8 cellular contexts compared by ENCODE assay signal in genomic region chr11:75474878-75475766, GRCh38. TPM values are rescaled to one million over a fixed set of nuclear protein-coding genes. Genes with fewer than 3 reads are reported as not detected.
A peak's percentile ranks its signal among the peaks of the same experiment; 100 is the strongest.
DNase-seq lines count a peak whose midpoint lies in the region; ATAC-seq and TF ChIP-seq lines count a peak whose summit lies in the region.

No MANE protein-coding gene starts in this region.

- H4K20me1 ChIP-seq in Loucy (ENCODE audit: insufficient read depth, low read length, poor library complexity, severe bottlenecking), result no peaks in the 10 kb centered on the region

- H3K9ac ChIP-seq in Loucy (ENCODE audit: low read depth, low read length, poor library complexity, severe bottlenecking) (peak overlapping the region; percentile 56), subcutaneous abdominal adipose tissue (ENCODE audit: low read length in 5 of 5) (peak overlapping the region in 1 of 5 donors; percentile 6)

- H3K9me3 ChIP-seq in AG04450 (ENCODE audit: control insufficient read depth, insufficient read depth, low read length) (no peaks in the 10 kb centered on the region), Loucy (ENCODE audit: insufficient read depth, low read depth, low read length) (no peaks in the 10 kb centered on the region), subcutaneous abdominal adipose tissue (ENCODE audit: control insufficient read depth in 5 of 5, low read length in 5 of 5) (no peaks in the 10 kb centered on the region)

- H3K4me3 Mint-ChIP-seq in naive thymus-derived CD8-positive, alpha-beta T cell, result peak overlapping the region; percentile 60 to 82 (median 73)

- H3K36me3 ChIP-seq in Loucy (ENCODE audit: insufficient read depth, low read length) (no peaks in the 10 kb centered on the region), subcutaneous abdominal adipose tissue (ENCODE audit: control insufficient read depth in 5 of 5, insufficient read depth in 5 of 5, low read length in 5 of 5) (peaks cover 6 to 39% (median 30%) of the 10 kb centered on the region in 5 donors)

- TF ChIP-seq CTCF in AG04450 (IDR thresholded peaks at IDR 0.05; ENCODE audit: low read depth, low read length) (no peak), Loucy (conservative IDR thresholded peaks at IDR 0.05; ENCODE audit: low read length) (no peak)

- no peaks in the 10 kb centered on the region for H3F3A ChIP-seq in Loucy (ENCODE audit: low read depth)

- no peaks in the 10 kb centered on the region for H3K27me3 Mint-ChIP-seq in naive thymus-derived CD8-positive, alpha-beta T cell

- H3K4me3 ChIP-seq in AG04450 (ENCODE audit: low read depth, low read length) (peak overlapping the region; percentile 38), Loucy (ENCODE audit: low read length, poor library complexity, severe bottlenecking) (peak overlapping the region; percentile 32), subcutaneous abdominal adipose tissue (ENCODE audit: low read depth in 1 of 5, low read length in 5 of 5) (peak overlapping the region in 3 of 5 donors; percentile 22 to 28 (median 25))

- H3K4me1 ChIP-seq in Loucy (ENCODE audit: insufficient read depth, low read length, poor library complexity, severe bottlenecking), result peaks cover 27% of the 10 kb centered on the region
- peaks cover 6 to 33% (median 21%) of the 10 kb centered on the region in 5 donors for H3K4me1 ChIP-seq in subcutaneous abdominal adipose tissue (ENCODE audit: control insufficient read depth in 5 of 5, insufficient read depth in 5 of 5, low read length in 5 of 5)

- ATAC-seq in naive thymus-derived CD8-positive, alpha-beta T cell, result peak; percentile 90 to 96
- no peak for ATAC-seq in HG02938 (IDR thresholded peaks at IDR 0.05; ENCODE audit: unreplicated experiment)

- H3K27ac Mint-ChIP-seq in naive thymus-derived CD8-positive, alpha-beta T cell, result peak overlapping the region; percentile 75 to 97 (median 94)

- peak overlapping the region; percentile 77 for H3K27ac ChIP-seq in AG04450 (ENCODE audit: low read depth, low read length)
- H3K27ac ChIP-seq in subcutaneous abdominal adipose tissue (ENCODE audit: low read depth, low read length), result no peak overlapping the region

- H3K27me3 ChIP-seq in AG04450 (ENCODE audit: control insufficient read depth, insufficient read depth, low read length), result no peaks in the 10 kb centered on the region
- no peaks in the 10 kb centered on the region for H3K27me3 ChIP-seq in Loucy (ENCODE audit: insufficient read depth, low read length, poor library complexity, severe bottlenecking)
- H3K27me3 ChIP-seq in subcutaneous abdominal adipose tissue (ENCODE audit: control insufficient read depth in 5 of 5, insufficient read depth in 4 of 5, low read length in 5 of 5), result no peaks in the 10 kb centered on the region

- peaks cover 15 to 30% (median 25%) of the 10 kb centered on the region in 4 donors for H3K4me1 Mint-ChIP-seq in naive thymus-derived CD8-positive, alpha-beta T cell

- H3K4me2 ChIP-seq in Loucy (ENCODE audit: low read depth, low read length, poor library complexity, severe bottlenecking), result peak overlapping the region; percentile 63

- CTCF ChIA-PET in AG04450 (lab: Charles Lee), result interaction anchor here (1.0 to 2.9 kb wide), 5 partner anchors 24 to 67 kb away, joined by 3 to 7 read pairs (median 5); partner anchors contain the start of gene GDPD5

- H2AFZ ChIP-seq in Loucy (ENCODE audit: low read length), result peak overlapping the region; percentile 80

- POLR2A ChIA-PET in AG04450 (lab: Yijun Ruan, JAX), result interaction anchor here (0.6 to 0.8 kb wide), 2 partner anchors 10 to 51 kb away, joined by 3 read pairs; partner anchors contain the start of gene GDPD5
- POLR2A ChIA-PET in naive thymus-derived CD8-positive, alpha-beta T cell (lab: Charles Lee), result interaction anchor here (0.9 to 1.9 kb wide), 4 partner anchors 12 to 107 kb away, joined by 3 to 6 read pairs (median 3); partner anchors contain the start of gene GDPD5

- peaks cover 0 to 3% (median 0%) of the 10 kb centered on the region in 3 donors for H3K36me3 Mint-ChIP-seq in naive thymus-derived CD8-positive, alpha-beta T cell

- no peaks in the 10 kb centered on the region for H3K79me2 ChIP-seq in Loucy (ENCODE audit: insufficient read depth, low read length)

- H3K9me2 ChIP-seq in Loucy (replicated peaks; ENCODE audit: low read depth, low read length), result no peaks in the 10 kb centered on the region

- no peaks in the 10 kb centered on the region for H3K9me3 Mint-ChIP-seq in naive thymus-derived CD8-positive, alpha-beta T cell

- no peak for DNase-seq in AG04450 (ENCODE audit: low read depth, low spot score)
- peak; percentile 17 for DNase-seq in activated CD4-positive, alpha-beta T cell treated with anti-CD3 and anti-CD28 coated beads for 1 hour
- DNase-seq in effector CD4-positive, alpha-beta T cell, result peak; percentile 25
- DNase-seq in naive thymus-derived CD8-positive, alpha-beta T cell, result peak; percentile 47 to 85 (median 60)
- DNase-seq in LoVo (ENCODE audit: low spot score), result no peak

RNA-seq across cellular contexts. Expression of gene KLHL35, which starts 42.1 kb away (rescaled TPM):
- polyA plus RNA-seq in AG04450 (2011; rRNA removed), result 0.81 and 1.0 TPM in 2 replicates
- 1.0 and 1.1 TPM in 2 replicates for polyA minus RNA-seq in AG04450 (2011; rRNA and poly(A)+ RNA removed)
- 1 to 10 TPM in 1 of 2 experiments, under 1 TPM in 1; 0.66 to 1.3 TPM for total RNA-seq in naive thymus-derived CD8-positive, alpha-beta T cell
- polyA plus RNA-seq in naive thymus-derived CD8-positive, alpha-beta T cell, result 1 to 10 TPM in 1 of 3 donors, under 1 TPM in 2; 0.38 to 1.2 (median 0.74) TPM

RNA-seq across cellular contexts. Expression of gene GDPD5, which starts 50.6 kb away (rescaled TPM):
- 1.4 and 1.9 TPM in 2 replicates for polyA plus RNA-seq in AG04450 (2011; rRNA removed)
- polyA minus RNA-seq in AG04450 (2011; rRNA and poly(A)+ RNA removed), result 3.3 and 4.4 TPM in 2 replicates
- total RNA-seq in naive thymus-derived CD8-positive, alpha-beta T cell, result 10 to 100 TPM; 13.1 to 13.4 TPM
- 1 to 10 TPM; 4.2 to 5.1 (median 4.3) TPM for polyA plus RNA-seq in naive thymus-derived CD8-positive, alpha-beta T cell

Comparison
In these comparisons a context has a peak if more than half of its experiments do, and no peak if none do; other contexts are left out.
1. DNase-seq: peak in activated CD4-positive, alpha-beta T cell treated with anti-CD3 and anti-CD28 coated beads for 1 hour (single experiment), effector CD4-positive, alpha-beta T cell (single experiment) and naive thymus-derived CD8-positive, alpha-beta T cell (10 of 10); none in AG04450 (single experiment) and LoVo (single experiment).
2. Peak in every context shown above with its lines, with median percentiles within 50 percentile points of each other: H3K4me3 ChIP-seq.